Comparison of ENCODE assay signal across 8 cellular contexts in the genomic region with DNA sequence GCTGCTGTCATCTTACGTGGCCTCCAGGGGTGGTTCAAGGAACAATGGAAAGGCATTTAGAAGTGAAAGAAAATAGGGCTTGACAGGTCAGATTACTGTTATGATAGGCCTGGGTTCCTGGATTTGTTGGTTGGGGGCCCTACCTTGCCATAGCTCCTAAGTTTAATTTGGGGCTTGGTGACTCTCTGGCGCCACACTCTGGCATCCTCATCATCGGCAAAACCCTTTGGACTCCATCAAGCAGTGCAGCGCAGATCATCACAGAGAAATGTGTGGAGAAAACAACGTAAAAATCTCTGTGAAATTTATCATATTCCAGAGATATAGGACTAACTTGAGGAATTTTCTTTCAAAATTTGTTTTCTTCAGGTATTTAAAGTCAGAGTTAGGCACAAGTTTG. TPM values are rescaled to one million over a fixed set of nuclear protein-coding genes. Genes with fewer than 3 reads are reported as not detected.
DNase-seq lines count a peak whose midpoint lies in the region; ATAC-seq, FAIRE-seq and TF ChIP-seq lines count a peak whose summit lies in the region.

No MANE protein-coding gene starts in this region.

- WGBS in smooth muscle cell (ENCODE audit: low lambda C conversion rate), result 56% methylated on average over 5 of the region's 5 CpGs

- H3K4me2 ChIP-seq in OCI-LY3 (ENCODE audit: low read length) (peak overlapping the region; percentile 49), smooth muscle cell (no peak overlapping the region)

- H4K20me1 ChIP-seq in OCI-LY3 (ENCODE audit: insufficient read depth, low read length) (no peaks in the 10 kb centered on the region), smooth muscle cell (ENCODE audit: low read depth) (no peaks in the 10 kb centered on the region)

- peaks cover 3% of the 10 kb centered on the region; the same call in 1 of the 2 replicates for H3K4me1 ChIP-seq in OCI-LY3 (ENCODE audit: low read length)
- no peaks in the 10 kb centered on the region for H3K4me1 ChIP-seq in smooth muscle cell (ENCODE audit: low read depth)

- peak; percentile 78 for TF ChIP-seq CTCF in OCI-LY3 (IDR thresholded peaks at IDR 0.05; ENCODE audit: low read depth, low read length)
- peak; percentile 46 for TF ChIP-seq CTCF in smooth muscle cell (IDR thresholded peaks at IDR 0.05; ENCODE audit: borderline replicate concordance, insufficient read depth, poor library complexity, severe bottlenecking)

- H3K27ac ChIP-seq in OCI-LY3 (ENCODE audit: low read length), result no peak overlapping the region
- no peak overlapping the region for H3K27ac ChIP-seq in smooth muscle cell (ENCODE audit: low read depth)

- peak; percentile 81 for DNase-seq in activated effector memory CD4-positive, alpha-beta T cell treated with anti-CD3 and anti-CD28 coated beads, Interleukin-2, amount 50 U/mL, for 16 hours
- DNase-seq in left cardiac atrium (peak; percentile 36), smooth muscle cell (lab: John Stamatoyannopoulos, UW; ENCODE audit: unreplicated experiment) (no peak), frontal cortex (ENCODE audit: low spot score in 2 of 2) (no peak), AG08396 (ENCODE audit: low spot score) (no peak)

- H3K9me3 ChIP-seq in OCI-LY3 (ENCODE audit: insufficient read depth, low read length), result no peaks in the 10 kb centered on the region
- no peaks in the 10 kb centered on the region for H3K9me3 ChIP-seq in smooth muscle cell (replicated peaks; ENCODE audit: low read depth)

- no peaks in the 10 kb centered on the region for H3F3A ChIP-seq in smooth muscle cell (ENCODE audit: low read depth)

- intact Hi-C loops in left cardiac atrium (cut with DNase I), result loop anchor here (1.0 to 5.0 kb wide), 3 partner anchors 70 to 335 kb away; no protein-coding TSS in a partner anchor

- ATAC-seq in GM18498 (IDR thresholded peaks at IDR 0.05; ENCODE audit: unreplicated experiment), result peak; percentile 51
- ATAC-seq in left cardiac atrium, result peak; percentile 70
- no peak for ATAC-seq in HG02678 (IDR thresholded peaks at IDR 0.05; ENCODE audit: unreplicated experiment)

- H2AFZ ChIP-seq in OCI-LY3 (ENCODE audit: low read depth, low read length), result peak overlapping the region; percentile 69
- no peak overlapping the region for H2AFZ ChIP-seq in smooth muscle cell (ENCODE audit: low read depth)

- no peaks in the 10 kb centered on the region for H3K36me3 ChIP-seq in OCI-LY3 (replicated peaks; ENCODE audit: low read depth, low read length)
- H3K36me3 ChIP-seq in smooth muscle cell (ENCODE audit: low read depth), result no peaks in the 10 kb centered on the region

- no peak for FAIRE-seq in frontal cortex (lab: Jason Lieb, UNC)

- H3K79me2 ChIP-seq in OCI-LY3 (ENCODE audit: low read length) (no peaks in the 10 kb centered on the region), smooth muscle cell (ENCODE audit: low read depth) (no peaks in the 10 kb centered on the region)

- H3K27me3 ChIP-seq in OCI-LY3 (ENCODE audit: low read depth, low read length) (no peaks in the 10 kb centered on the region), smooth muscle cell (ENCODE audit: low read depth) (no peaks in the 10 kb centered on the region)

- peak overlapping the region; percentile 46 for H3K4me3 ChIP-seq in OCI-LY3 (ENCODE audit: low read length)
- H3K4me3 ChIP-seq in smooth muscle cell, result no peak overlapping the region

- H3K9ac ChIP-seq in OCI-LY3 (ENCODE audit: low read length), result no peak overlapping the region
- no peak overlapping the region for H3K9ac ChIP-seq in smooth muscle cell (ENCODE audit: low read depth)

RNA-seq across cellular contexts. Expression of a gene that starts 33.6 kb away (rescaled TPM):
- total RNA-seq in left cardiac atrium, result 10 to 100 TPM; 44.8 to 49.7 TPM
- 25.9 and 27.2 TPM in 2 replicates for total RNA-seq in smooth muscle cell
- polyA plus RNA-seq in smooth muscle cell, result 9.1 and 35.9 TPM in 2 replicates
- 39.5 TPM for total RNA-seq in frontal cortex

Comparison
In these comparisons a context has a peak if more than half of its experiments do, and no peak if none do; other contexts are left out.
1. DNase-seq: peak in activated effector memory CD4-positive, alpha-beta T cell treated with anti-CD3 and anti-CD28 coated beads, Interleukin-2, amount 50 U/mL, for 16 hours (single experiment) and left cardiac atrium (single experiment); none in smooth muscle cell (single experiment), frontal cortex (0 of 2) and AG08396 (single experiment).